Comparison of ENCODE assay signal across 9 cellular contexts in the genomic region with DNA sequence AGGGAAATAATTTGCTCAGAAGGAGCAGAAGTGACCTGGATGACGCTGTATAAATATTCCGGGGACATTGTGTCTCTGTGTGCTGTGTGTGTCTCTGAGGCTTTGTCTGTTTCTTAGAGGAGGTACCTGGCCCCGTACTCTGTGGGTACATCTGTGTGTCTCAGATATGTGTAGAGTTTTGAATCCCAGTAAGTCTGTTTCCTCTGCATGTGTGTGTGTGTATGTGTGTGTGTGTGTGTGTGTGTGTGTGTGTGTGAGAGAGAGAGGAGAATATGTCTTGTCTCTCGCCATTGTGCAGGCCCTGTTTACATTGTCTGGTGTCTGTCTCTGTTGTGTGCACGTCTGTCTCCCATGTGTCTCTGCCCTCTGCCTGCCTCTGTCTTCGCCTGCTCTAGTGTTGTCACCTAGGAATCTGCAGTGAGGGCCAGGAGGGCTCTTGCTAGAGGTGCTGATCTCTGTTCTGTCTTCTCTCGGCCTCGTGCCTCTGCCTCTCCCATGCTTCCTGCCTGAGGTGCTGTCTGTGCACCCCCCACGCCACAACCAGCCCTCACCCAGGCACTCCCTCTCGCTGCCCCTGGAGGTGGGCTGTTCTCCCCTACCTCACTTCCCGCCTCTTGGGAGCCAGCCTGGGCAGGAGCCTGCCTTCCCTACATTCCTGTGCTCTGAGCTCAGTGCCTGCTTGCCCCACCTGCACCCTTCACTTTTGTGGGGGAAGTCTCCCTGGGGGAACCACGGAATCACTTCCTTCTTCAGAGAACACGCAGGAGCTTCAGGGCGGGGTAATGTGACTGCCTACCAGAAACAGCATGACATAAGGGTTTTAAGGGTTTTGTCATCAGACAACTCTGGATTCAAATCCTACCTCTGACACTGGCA. TPM values are rescaled to one million over a fixed set of nuclear protein-coding genes. Genes with fewer than 3 reads are reported as not detected.
DNase-seq lines count a peak whose midpoint lies in the region; ATAC-seq and TF ChIP-seq lines count a peak whose summit lies in the region.
"Had no signal": no experiment of that assay in that cellular context is flagged by ENCODE, and none has a peak within 500 bp of the region (broad histone marks: within the 10 kb centered on the region; RNA-seq: fewer than 3 reads in every experiment).

No MANE protein-coding gene starts in this region.

- no peak for DNase-seq in MM.1S
- peak; percentile 35 for DNase-seq in activated T-cell treated with anti-CD3 and anti-CD28 coated beads, Interleukin-2, amount 50 U/mL, for 4 hours
- DNase-seq in fibroblast of the aortic adventitia (ENCODE audit: low read depth), result peak; percentile 33

- no peaks in the 10 kb centered on the region for H3K27me3 Mint-ChIP-seq in activated T-cell treated with anti-CD3 and anti-CD28 coated beads, Interleukin-2, amount 50 U/mL, for 4 hours (ENCODE audit: low read depth)

- H3K36me3 Mint-ChIP-seq in activated T-cell treated with anti-CD3 and anti-CD28 coated beads, Interleukin-2, amount 50 U/mL, for 4 hours (ENCODE audit: insufficient read depth), result peaks cover 24% of the 10 kb centered on the region

- 0 out of 2 replicates have a peak, but pooled peaks cover 5% of the 10 kb centered on the region for H3F3A ChIP-seq in MM.1S (ENCODE audit: insufficient read depth, low read length)

- H3K9ac ChIP-seq in MM.1S (ENCODE audit: low read length) (0 out of 2 replicates have a peak overlapping the region, but pooled peaks have one; percentile 45), parathyroid adenoma (no peak overlapping the region)

- H3K27me3 ChIP-seq in MM.1S (replicated peaks; ENCODE audit: insufficient read depth, low read length) (no peaks in the 10 kb centered on the region), parathyroid adenoma (ENCODE audit: control insufficient read depth, insufficient read depth, low read length) (no peaks in the 10 kb centered on the region)

- ATAC-seq in activated T-cell treated with anti-CD3 and anti-CD28 coated beads, Interleukin-2, amount 50 U/mL, for 4 hours, result peak; percentile 37 to 47
- no peak for ATAC-seq in GM19397 (IDR thresholded peaks at IDR 0.05; ENCODE audit: unreplicated experiment)
- no peak for ATAC-seq in HG03280 (IDR thresholded peaks at IDR 0.05; ENCODE audit: unreplicated experiment)
- ATAC-seq in HG03439 (IDR thresholded peaks at IDR 0.05; ENCODE audit: unreplicated experiment), result no peak

- H3K9me3 ChIP-seq in MM.1S (replicated peaks; ENCODE audit: insufficient read depth, low read length) (no peaks in the 10 kb centered on the region), parathyroid adenoma (ENCODE audit: control insufficient read depth, low read length) (no peaks in the 10 kb centered on the region)

- no peaks in the 10 kb centered on the region for H4K20me1 ChIP-seq in MM.1S (ENCODE audit: insufficient read depth, low read length)

- H3K4me2 ChIP-seq in MM.1S (ENCODE audit: low read depth, low read length), result peak overlapping the region; percentile 69; the same call in 1 of the 2 replicates
- H3K4me2 ChIP-seq in parathyroid adenoma (ENCODE audit: low read length), result peak overlapping the region; percentile 33

- H2AFZ ChIP-seq in MM.1S (ENCODE audit: low read length) (no peak overlapping the region), parathyroid adenoma (no peak overlapping the region)

- peak overlapping the region; percentile 83 for H3K4me3 Mint-ChIP-seq in activated T-cell treated with anti-CD3 and anti-CD28 coated beads, Interleukin-2, amount 50 U/mL, for 4 hours

- H3K4me1 ChIP-seq in MM.1S (ENCODE audit: low read length) (peaks cover 30% of the 10 kb centered on the region), parathyroid adenoma (peaks cover 11% of the 10 kb centered on the region)

- no peaks in the 10 kb centered on the region for H3K36me3 ChIP-seq in MM.1S (replicated peaks; ENCODE audit: insufficient read depth, low read length)
- H3K36me3 ChIP-seq in parathyroid adenoma (ENCODE audit: control insufficient read depth, insufficient read depth, low read length), result no peaks in the 10 kb centered on the region

- H3K9me3 Mint-ChIP-seq in activated T-cell treated with anti-CD3 and anti-CD28 coated beads, Interleukin-2, amount 50 U/mL, for 4 hours, result no peaks in the 10 kb centered on the region

- peaks cover 78% of the 10 kb centered on the region for H3K4me1 Mint-ChIP-seq in activated T-cell treated with anti-CD3 and anti-CD28 coated beads, Interleukin-2, amount 50 U/mL, for 4 hours (ENCODE audit: low read depth)

- no peaks in the 10 kb centered on the region for H3K9me2 ChIP-seq in MM.1S (replicated peaks; ENCODE audit: insufficient read depth, low read length)

- peak overlapping the region; percentile 76 for H3K4me3 ChIP-seq in GM12875 (ENCODE audit: low read depth, low read length)
- H3K4me3 ChIP-seq in MM.1S (ENCODE audit: low read length), result no peak overlapping the region
- peak overlapping the region; percentile 69 for H3K4me3 ChIP-seq in fibroblast of the aortic adventitia (ENCODE audit: low read depth, low read length)
- no peak overlapping the region for H3K4me3 ChIP-seq in parathyroid adenoma (ENCODE audit: low read depth, low read length)

- H3K79me2 ChIP-seq in MM.1S (ENCODE audit: low read length), result peaks cover 98% of the 10 kb centered on the region
- H3K79me2 ChIP-seq in parathyroid adenoma, result peaks cover 24% of the 10 kb centered on the region

- TF ChIP-seq CTCF in GM12875 (IDR thresholded peaks at IDR 0.05; ENCODE audit: borderline replicate concordance, insufficient read depth, low read depth, low read length) (no peak), MM.1S (IDR thresholded peaks at IDR 0.05; ENCODE audit: low read length) (no peak), fibroblast of the aortic adventitia (IDR thresholded peaks at IDR 0.05; ENCODE audit: insufficient read depth, low read length) (no peak), parathyroid adenoma (IDR thresholded peaks at IDR 0.05) (no peak)

- H3K27ac ChIP-seq in MM.1S (ENCODE audit: low read length) (peak overlapping the region; percentile 33; the same call in 1 of the 2 replicates), parathyroid adenoma (peak overlapping the region; percentile 24)

RNA-seq across cellular contexts. Expression of gene MAP7D1, which starts 5.9 kb away (rescaled TPM):
- 100 to 1,000 TPM; 162 to 182 (median 164) TPM for total RNA-seq in activated T-cell treated with anti-CD3 and anti-CD28 coated beads, Interleukin-2, amount 50 U/mL, for 4 hours
- 114 and 180 TPM in 2 replicates for total RNA-seq in fibroblast of the aortic adventitia (ENCODE audit: low replicate concordance)

RNA-seq across cellular contexts. Expression of gene TRAPPC3, which starts 12.6 kb away (rescaled TPM):
- 10 to 100 TPM; 64.2 to 69.6 (median 65.9) TPM for total RNA-seq in activated T-cell treated with anti-CD3 and anti-CD28 coated beads, Interleukin-2, amount 50 U/mL, for 4 hours
- 80.8 and 102 TPM in 2 replicates for total RNA-seq in fibroblast of the aortic adventitia (ENCODE audit: low replicate concordance)

RNA-seq across cellular contexts. Expression of gene COL8A2, which starts 36.9 kb away (rescaled TPM):
- total RNA-seq in activated T-cell treated with anti-CD3 and anti-CD28 coated beads, Interleukin-2, amount 50 U/mL, for 4 hours, result under 1 TPM; 0.08 to 0.43 (median 0.18) TPM
- 11.0 and 20.9 TPM in 2 replicates for total RNA-seq in fibroblast of the aortic adventitia (ENCODE audit: low replicate concordance)
- total RNA-seq: T-helper 1 cell treated with Interleukin-12 subunit alpha and Interleukin-12 subunit beta and Interleukin-4 antibody, amounts not matched to agents 30 ng/mL and 1 ng/mL, for 36 hours had no signal

Comparison
In these comparisons a context has a peak if more than half of its experiments do, and no peak if none do; other contexts are left out.
1. H3K4me3 ChIP-seq: peak in GM12875 (single experiment) and fibroblast of the aortic adventitia (single experiment); none in MM.1S (single experiment) and parathyroid adenoma (single experiment).
2. ATAC-seq: peak in activated T-cell treated with anti-CD3 and anti-CD28 coated beads, Interleukin-2, amount 50 U/mL, for 4 hours (2 of 2); none in GM19397 (single experiment), HG03280 (single experiment) and HG03439 (single experiment).